ENCODE assay signal across 1 cellular context in genomic region chr13:40384976-40385857, GRCh38.
TF ChIP-seq lines count a peak whose summit lies in the region.

No MANE protein-coding gene starts in this region.

TF ChIP-seq in HepG2, 621 proteins besides CTCF, POLR2A, EP300 and RAD21 (continued from another document and continues in another):
- no peak for TF ChIP-seq ZGPAT (CRISPR knock-in tag; IDR thresholded peaks at IDR 0.05)
- TF ChIP-seq, protein P1, sequence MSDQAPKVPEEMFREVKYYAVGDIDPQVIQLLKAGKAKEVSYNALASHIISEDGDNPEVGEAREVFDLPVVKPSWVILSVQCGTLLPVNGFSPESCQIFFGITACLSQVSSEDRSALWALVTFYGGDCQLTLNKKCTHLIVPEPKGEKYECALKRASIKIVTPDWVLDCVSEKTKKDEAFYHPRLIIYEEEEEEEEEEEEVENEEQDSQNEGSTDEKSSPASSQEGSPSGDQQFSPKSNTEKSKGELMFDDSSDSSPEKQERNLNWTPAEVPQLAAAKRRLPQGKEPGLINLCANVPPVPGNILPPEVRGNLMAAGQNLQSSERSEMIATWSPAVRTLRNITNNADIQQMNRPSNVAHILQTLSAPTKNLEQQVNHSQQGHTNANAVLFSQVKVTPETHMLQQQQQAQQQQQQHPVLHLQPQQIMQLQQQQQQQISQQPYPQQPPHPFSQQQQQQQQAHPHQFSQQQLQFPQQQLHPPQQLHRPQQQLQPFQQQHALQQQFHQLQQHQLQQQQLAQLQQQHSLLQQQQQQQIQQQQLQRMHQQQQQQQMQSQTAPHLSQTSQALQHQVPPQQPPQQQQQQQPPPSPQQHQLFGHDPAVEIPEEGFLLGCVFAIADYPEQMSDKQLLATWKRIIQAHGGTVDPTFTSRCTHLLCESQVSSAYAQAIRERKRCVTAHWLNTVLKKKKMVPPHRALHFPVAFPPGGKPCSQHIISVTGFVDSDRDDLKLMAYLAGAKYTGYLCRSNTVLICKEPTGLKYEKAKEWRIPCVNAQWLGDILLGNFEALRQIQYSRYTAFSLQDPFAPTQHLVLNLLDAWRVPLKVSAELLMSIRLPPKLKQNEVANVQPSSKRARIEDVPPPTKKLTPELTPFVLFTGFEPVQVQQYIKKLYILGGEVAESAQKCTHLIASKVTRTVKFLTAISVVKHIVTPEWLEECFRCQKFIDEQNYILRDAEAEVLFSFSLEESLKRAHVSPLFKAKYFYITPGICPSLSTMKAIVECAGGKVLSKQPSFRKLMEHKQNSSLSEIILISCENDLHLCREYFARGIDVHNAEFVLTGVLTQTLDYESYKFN (CRISPR knock-in tag; conservative IDR thresholded peaks at IDR 0.05) = 0 out of 2 replicates have a peak, but pooled peaks have one; percentile 21
- no peak for TF ChIP-seq ZNF335 (CRISPR knock-in tag; IDR thresholded peaks at IDR 0.05)
- peak; percentile 52 for TF ChIP-seq PATZ1 (CRISPR knock-in tag; IDR thresholded peaks at IDR 0.05)
- TF ChIP-seq ZNF451 (CRISPR knock-in tag; IDR thresholded peaks at IDR 0.05) = no peak
- TF ChIP-seq ZBTB26 (CRISPR knock-in tag; IDR thresholded peaks at IDR 0.05; ENCODE audit: borderline replicate concordance) = no peak
- TF ChIP-seq JUND (CRISPR knock-in tag; IDR thresholded peaks at IDR 0.05) = no peak
- TF ChIP-seq ZNF101 (CRISPR knock-in tag; IDR thresholded peaks at IDR 0.05; ENCODE audit: borderline replicate concordance, low read depth) = no peak
- no peak for TF ChIP-seq GLMP (CRISPR knock-in tag; IDR thresholded peaks at IDR 0.05; ENCODE audit: borderline replicate concordance)
- TF ChIP-seq ZMYM3 (CRISPR knock-in tag; IDR thresholded peaks at IDR 0.05) = no peak
- TF ChIP-seq ZNF766 (CRISPR knock-in tag; IDR thresholded peaks at IDR 0.05; ENCODE audit: borderline replicate concordance) = no peak
- no peak for TF ChIP-seq DNMT1 (CRISPR knock-in tag; IDR thresholded peaks at IDR 0.05)
- TF ChIP-seq, protein P2, sequence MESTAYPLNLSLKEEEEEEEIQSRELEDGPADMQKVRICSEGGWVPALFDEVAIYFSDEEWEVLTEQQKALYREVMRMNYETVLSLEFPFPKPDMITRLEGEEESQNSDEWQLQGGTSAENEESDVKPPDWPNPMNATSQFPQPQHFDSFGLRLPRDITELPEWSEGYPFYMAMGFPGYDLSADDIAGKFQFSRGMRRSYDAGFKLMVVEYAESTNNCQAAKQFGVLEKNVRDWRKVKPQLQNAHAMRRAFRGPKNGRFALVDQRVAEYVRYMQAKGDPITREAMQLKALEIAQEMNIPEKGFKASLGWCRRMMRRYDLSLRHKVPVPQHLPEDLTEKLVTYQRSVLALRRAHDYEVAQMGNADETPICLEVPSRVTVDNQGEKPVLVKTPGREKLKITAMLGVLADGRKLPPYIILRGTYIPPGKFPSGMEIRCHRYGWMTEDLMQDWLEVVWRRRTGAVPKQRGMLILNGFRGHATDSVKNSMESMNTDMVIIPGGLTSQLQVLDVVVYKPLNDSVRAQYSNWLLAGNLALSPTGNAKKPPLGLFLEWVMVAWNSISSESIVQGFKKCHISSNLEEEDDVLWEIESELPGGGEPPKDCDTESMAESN (CRISPR knock-in tag; conservative IDR thresholded peaks at IDR 0.05) = no peak
- TF ChIP-seq ARNT (IDR thresholded peaks at IDR 0.05) = no peak
- TF ChIP-seq YEATS4 (CRISPR knock-in tag; IDR thresholded peaks at IDR 0.05; ENCODE audit: borderline replicate concordance) = no peak
- no peak for TF ChIP-seq ZMAT5 (CRISPR knock-in tag; IDR thresholded peaks at IDR 0.05; ENCODE audit: borderline replicate concordance, low read depth)
- TF ChIP-seq MXD4 (CRISPR knock-in tag; IDR thresholded peaks at IDR 0.05) = no peak
- TF ChIP-seq ZNF678 (CRISPR knock-in tag; IDR thresholded peaks at IDR 0.05) = no peak
- no peak for TF ChIP-seq ZNF761 (CRISPR knock-in tag; conservative IDR thresholded peaks at IDR 0.05)
- no peak for TF ChIP-seq MAX (IDR thresholded peaks at IDR 0.05)
- TF ChIP-seq ZNF3 (CRISPR knock-in tag; IDR thresholded peaks at IDR 0.05) = no peak
- TF ChIP-seq RFX3 (CRISPR knock-in tag; IDR thresholded peaks at IDR 0.05) = no peak
- TF ChIP-seq, protein P3, sequence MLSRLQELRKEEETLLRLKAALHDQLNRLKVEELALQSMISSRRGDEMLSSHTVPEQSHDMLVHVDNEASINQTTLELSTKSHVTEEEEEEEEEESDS (CRISPR knock-in tag; IDR thresholded peaks at IDR 0.05; ENCODE audit: borderline replicate concordance) = no peak
- no peak for TF ChIP-seq ZFYVE20 (CRISPR knock-in tag; IDR thresholded peaks at IDR 0.05; ENCODE audit: borderline replicate concordance, low read depth)
- no peak for TF ChIP-seq YY1 (IDR thresholded peaks at IDR 0.05; ENCODE audit: insufficient read depth, insufficient replicate concordance, low read depth, low read length)
- TF ChIP-seq NFE2L1 (CRISPR knock-in tag; IDR thresholded peaks at IDR 0.05; ENCODE audit: borderline replicate concordance) = no peak
- peak; percentile 49; the same call in 1 of the 2 replicates for TF ChIP-seq GATAD2A (CRISPR knock-in tag; IDR thresholded peaks at IDR 0.05)
- TF ChIP-seq ZNF772 (CRISPR knock-in tag; IDR thresholded peaks at IDR 0.05) = no peak
- TF ChIP-seq ZNF264 (CRISPR knock-in tag; IDR thresholded peaks at IDR 0.05) = no peak
- TF ChIP-seq SOX13 (IDR thresholded peaks at IDR 0.05) = no peak
- TF ChIP-seq SOX13 (CRISPR knock-in tag; conservative IDR thresholded peaks at IDR 0.05 in 1 of 2, IDR thresholded peaks at IDR 0.05 in 1 of 2) = peak in 1 of 2 experiments; percentile 18; a peak in 1 of 4 replicates
- no peak for TF ChIP-seq RFX5 (IDR thresholded peaks at IDR 0.05; ENCODE audit: low read depth, low read length)
- no peak for TF ChIP-seq MIXL1 (CRISPR knock-in tag; IDR thresholded peaks at IDR 0.05)
- no peak for TF ChIP-seq ARHGAP35 (CRISPR knock-in tag; IDR thresholded peaks at IDR 0.05; ENCODE audit: borderline replicate concordance)
- no peak for TF ChIP-seq ZNF138 (CRISPR knock-in tag; IDR thresholded peaks at IDR 0.05; ENCODE audit: low read depth)
- TF ChIP-seq, protein P4, sequence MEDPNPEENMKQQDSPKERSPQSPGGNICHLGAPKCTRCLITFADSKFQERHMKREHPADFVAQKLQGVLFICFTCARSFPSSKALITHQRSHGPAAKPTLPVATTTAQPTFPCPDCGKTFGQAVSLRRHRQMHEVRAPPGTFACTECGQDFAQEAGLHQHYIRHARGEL (CRISPR knock-in tag; IDR thresholded peaks at IDR 0.05) = no peak
- no peak for TF ChIP-seq PRPF4 (IDR thresholded peaks at IDR 0.05; ENCODE audit: low read depth, low read length, poor library complexity, severe bottlenecking)
- no peak for TF ChIP-seq ARID2 (CRISPR knock-in tag; IDR thresholded peaks at IDR 0.05; ENCODE audit: borderline replicate concordance)
- TF ChIP-seq ADNP (CRISPR knock-in tag; IDR thresholded peaks at IDR 0.05) = no peak
- no peak for TF ChIP-seq ZNF317 (CRISPR knock-in tag; IDR thresholded peaks at IDR 0.05)
- TF ChIP-seq ZBTB7A (CRISPR knock-in tag; IDR thresholded peaks at IDR 0.05) = no peak
- TF ChIP-seq ZNF160 (CRISPR knock-in tag; IDR thresholded peaks at IDR 0.05) = no peak
- 0 out of 2 replicates have a peak, but pooled peaks have one; percentile 13 for TF ChIP-seq HOXA3 (CRISPR knock-in tag; IDR thresholded peaks at IDR 0.05)
- TF ChIP-seq, protein P5, sequence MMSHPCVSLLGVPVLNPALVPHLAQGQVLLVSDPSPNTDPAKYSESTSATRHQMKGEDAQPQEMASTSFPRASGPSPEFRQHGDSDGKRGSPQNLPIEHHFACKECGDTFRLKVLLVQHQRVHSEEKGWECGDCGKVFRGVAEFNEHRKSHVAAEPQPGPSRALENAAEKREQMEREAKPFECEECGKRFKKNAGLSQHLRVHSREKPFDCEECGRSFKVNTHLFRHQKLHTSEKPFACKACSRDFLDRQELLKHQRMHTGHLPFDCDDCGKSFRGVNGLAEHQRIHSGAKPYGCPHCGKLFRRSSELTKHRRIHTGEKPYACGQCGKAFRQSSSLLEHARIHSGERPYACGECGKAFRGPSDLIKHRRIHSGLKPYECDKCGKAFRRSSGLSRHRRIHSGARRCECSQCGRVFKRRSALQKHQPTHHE (CRISPR knock-in tag; IDR thresholded peaks at IDR 0.05; ENCODE audit: borderline replicate concordance) = no peak
- no peak for TF ChIP-seq MAFF (IDR thresholded peaks at IDR 0.05; ENCODE audit: low read depth, low read length)
- no peak for TF ChIP-seq CEBPB (IDR thresholded peaks at IDR 0.05; ENCODE audit: borderline replicate concordance, low read depth, low read length)
- TF ChIP-seq RARA (CRISPR knock-in tag; IDR thresholded peaks at IDR 0.05) = 0 out of 2 replicates have a peak, but pooled peaks have one; percentile 12
- no peak for TF ChIP-seq MLX (CRISPR knock-in tag; IDR thresholded peaks at IDR 0.05)
- no peak for TF ChIP-seq ZNF605 (CRISPR knock-in tag; IDR thresholded peaks at IDR 0.05)
- TF ChIP-seq TCF12 (IDR thresholded peaks at IDR 0.05) = no peak
- no peak for TF ChIP-seq TCF12 (CRISPR knock-in tag; IDR thresholded peaks at IDR 0.05)
- no peak for TF ChIP-seq RBAK (CRISPR knock-in tag; IDR thresholded peaks at IDR 0.05)
- no peak for TF ChIP-seq CHD2 (IDR thresholded peaks at IDR 0.05; ENCODE audit: low read depth, low read length)
- no peak for TF ChIP-seq TBX2 (CRISPR knock-in tag; IDR thresholded peaks at IDR 0.05; ENCODE audit: borderline replicate concordance)
- TF ChIP-seq, protein P6, sequence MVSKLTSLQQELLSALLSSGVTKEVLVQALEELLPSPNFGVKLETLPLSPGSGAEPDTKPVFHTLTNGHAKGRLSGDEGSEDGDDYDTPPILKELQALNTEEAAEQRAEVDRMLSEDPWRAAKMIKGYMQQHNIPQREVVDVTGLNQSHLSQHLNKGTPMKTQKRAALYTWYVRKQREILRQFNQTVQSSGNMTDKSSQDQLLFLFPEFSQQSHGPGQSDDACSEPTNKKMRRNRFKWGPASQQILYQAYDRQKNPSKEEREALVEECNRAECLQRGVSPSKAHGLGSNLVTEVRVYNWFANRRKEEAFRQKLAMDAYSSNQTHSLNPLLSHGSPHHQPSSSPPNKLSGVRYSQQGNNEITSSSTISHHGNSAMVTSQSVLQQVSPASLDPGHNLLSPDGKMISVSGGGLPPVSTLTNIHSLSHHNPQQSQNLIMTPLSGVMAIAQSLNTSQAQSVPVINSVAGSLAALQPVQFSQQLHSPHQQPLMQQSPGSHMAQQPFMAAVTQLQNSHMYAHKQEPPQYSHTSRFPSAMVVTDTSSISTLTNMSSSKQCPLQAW (CRISPR knock-in tag; IDR thresholded peaks at IDR 0.05) = no peak
- TF ChIP-seq SRF (IDR thresholded peaks at IDR 0.05; ENCODE audit: low read depth, low read length) = no peak
- no peak for TF ChIP-seq ZNF713 (CRISPR knock-in tag; IDR thresholded peaks at IDR 0.05)
- no peak for TF ChIP-seq ZNF615 (CRISPR knock-in tag; IDR thresholded peaks at IDR 0.05; ENCODE audit: borderline replicate concordance)
